ENCODE assay signal across 7 cellular contexts in genomic region chr22:21887841-21888240, GRCh38.
"Had no signal": no experiment of that assay in that cellular context is flagged by ENCODE, and none has a peak within 500 bp of the region (broad histone marks: within the 10 kb centered on the region; RNA-seq: fewer than 3 reads in every experiment).

No MANE protein-coding gene starts in this region.

- H3K27ac ChIP-seq: HL-60, KMS-11 had no signal

- H3K4me2 ChIP-seq: KMS-11 had no signal

- ATAC-seq: HepG2 had no signal

- H3K9ac ChIP-seq: KMS-11 had no signal

- DNase-seq: IMR-90, KBM-7, KG1 had no signal

- FAIRE-seq: HepG2, HTR-8/SVneo had no signal
